8 cellular contexts compared by ENCODE assay signal in the genomic region with DNA sequence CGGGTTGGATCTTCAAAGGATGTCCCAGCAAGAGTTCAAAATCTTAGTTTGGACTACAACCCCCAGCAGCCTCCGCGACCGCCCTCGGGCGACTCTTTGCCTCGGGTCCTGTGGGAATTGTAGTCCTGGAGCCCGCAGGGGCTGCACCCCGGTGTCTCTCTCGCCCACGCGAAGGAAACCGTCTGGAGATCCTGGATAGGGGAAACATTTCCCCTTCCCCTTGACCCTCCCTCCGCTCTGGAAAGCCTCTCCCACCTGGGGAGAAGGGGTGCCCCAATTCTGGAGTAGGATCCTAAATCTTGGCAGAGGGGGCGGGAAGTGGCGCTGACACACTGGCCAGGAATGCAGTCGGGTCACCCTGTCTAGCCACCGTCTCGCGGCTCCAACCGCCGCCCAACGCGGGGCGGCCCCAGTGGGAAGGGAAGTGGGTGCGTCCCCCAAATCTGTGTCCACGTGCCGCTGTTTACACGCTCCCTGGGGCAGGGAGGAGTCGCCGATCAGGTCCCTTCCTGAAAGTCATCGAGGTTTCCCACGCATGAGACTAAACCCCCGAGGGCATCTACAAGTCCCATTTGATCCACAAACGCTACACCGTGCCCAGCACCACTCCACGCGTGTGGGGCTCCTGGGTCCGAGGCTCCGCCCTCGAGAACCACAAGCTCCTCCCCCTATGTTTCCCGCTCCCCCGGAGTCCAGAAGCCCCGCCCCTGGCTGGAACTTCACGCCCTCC. TPM values are rescaled to one million over a fixed set of nuclear protein-coding genes. Genes with fewer than 3 reads are reported as not detected.
DNase-seq lines count a peak whose midpoint lies in the region; ATAC-seq and TF ChIP-seq lines count a peak whose summit lies in the region.

No MANE protein-coding gene starts in this region.

- no peaks in the 10 kb centered on the region for H3K36me3 ChIP-seq in lung (ENCODE audit: control insufficient read depth in 2 of 2, insufficient read depth in 2 of 2, low read length in 2 of 2)

- H3K4me1 ChIP-seq in lung (ENCODE audit: control insufficient read depth in 2 of 2, insufficient read depth in 2 of 2, low read length in 2 of 2): peaks cover 4 to 13% of the 10 kb centered on the region in 2 donors

- H3K4me3 Mint-ChIP-seq in CD14-positive monocyte: peak overlapping the region; percentile 81 to 95
- H3K4me3 Mint-ChIP-seq in activated CD4-positive, alpha-beta memory T cell treated with anti-CD3 and anti-CD28 coated beads, Interleukin-2, amount 10 ng/mL, durations not matched to agents 7 days and 5 days: peak overlapping the region; percentile 84

- peaks cover 50% of the 10 kb centered on the region for H3K4me1 Mint-ChIP-seq in CD14-positive monocyte
- peaks cover 46% of the 10 kb centered on the region for H3K4me1 Mint-ChIP-seq in activated CD4-positive, alpha-beta memory T cell treated with anti-CD3 and anti-CD28 coated beads, Interleukin-2, amount 10 ng/mL, durations not matched to agents 7 days and 5 days

- DNase-seq in CD14-positive monocyte (ENCODE audit: low spot score) (peak; percentile 77), NCI-H774 (lab: John Stamatoyannopoulos, UW) (peak; percentile 74), ecto neural progenitor cell (ENCODE audit: low spot score) (peak; percentile 91), lung (ENCODE audit: low spot score) (peak; percentile 93)
- peak; percentile 88 for DNase-seq in activated CD4-positive, alpha-beta memory T cell treated with anti-CD3 and anti-CD28 coated beads, Interleukin-2, amount 10 ng/mL, durations not matched to agents 7 days and 5 days
- peak; percentile 65 to 82 (median 72) for DNase-seq in stimulated activated CD4-positive, alpha-beta T cell treated with anti-CD3 and anti-CD28 coated beads, TNF-alpha, amount 100 ng/mL, for 24 hours (ENCODE audit: low read depth in 3 of 3)

- TF ChIP-seq CTCF in CD14-positive monocyte (IDR thresholded peaks at IDR 0.05): no peak
- TF ChIP-seq CTCF in lung (IDR thresholded peaks at IDR 0.05; ENCODE audit: control extremely low read depth, extremely low read depth): no peak

- no peaks in the 10 kb centered on the region for H3K27me3 ChIP-seq in lung (ENCODE audit: control insufficient read depth, insufficient read depth)

- H3K4me3 ChIP-seq in lung: peak overlapping the region; percentile 59

- ATAC-seq in GM19328 (IDR thresholded peaks at IDR 0.05; ENCODE audit: unreplicated experiment) (peak; percentile 40), HG03460 (IDR thresholded peaks at IDR 0.05; ENCODE audit: unreplicated experiment) (peak; percentile 43), lung (ENCODE audit: insufficient read depth, low FRiP score) (peak; percentile 73)

- POLR2A ChIA-PET in activated CD4-positive, alpha-beta memory T cell treated with anti-CD3 and anti-CD28 coated beads, Interleukin-2, amount 10 ng/mL, durations not matched to agents 7 days and 5 days (lab: Charles Lee): interaction anchor here (0.6 to 2.4 kb wide), 7 partner anchors 15 to 73 kb away, joined by 3 to 9 read pairs (median 3); a partner anchor contains a TSS

- no peaks in the 10 kb centered on the region for H3K9me3 ChIP-seq in lung (ENCODE audit: control insufficient read depth in 2 of 2, insufficient read depth in 1 of 2, low read length in 1 of 2)

- peaks cover 37 to 42% (median 41%) of the 10 kb centered on the region in 3 donors for H3K27me3 Mint-ChIP-seq in CD14-positive monocyte (ENCODE audit: low read depth in 3 of 3)
- H3K27me3 Mint-ChIP-seq in activated CD4-positive, alpha-beta memory T cell treated with anti-CD3 and anti-CD28 coated beads, Interleukin-2, amount 10 ng/mL, durations not matched to agents 7 days and 5 days: peaks cover 24% of the 10 kb centered on the region

- peak overlapping the region; percentile 91 to 93 for H3K27ac ChIP-seq in lung (ENCODE audit: low read depth in 1 of 2, low read length in 1 of 2)

- H3K9me3 Mint-ChIP-seq in CD14-positive monocyte: peaks cover 0 to 11% (median 6%) of the 10 kb centered on the region in 7 donors
- no peaks in the 10 kb centered on the region for H3K9me3 Mint-ChIP-seq in activated CD4-positive, alpha-beta memory T cell treated with anti-CD3 and anti-CD28 coated beads, Interleukin-2, amount 10 ng/mL, durations not matched to agents 7 days and 5 days

- WGBS in lung, 2 donors: 0% methylated on average over 44 to 45 of the region's 45 CpGs

- H3K27ac Mint-ChIP-seq in CD14-positive monocyte: peak overlapping the region; percentile 88 to 100 (median 98)
- H3K27ac Mint-ChIP-seq in activated CD4-positive, alpha-beta memory T cell treated with anti-CD3 and anti-CD28 coated beads, Interleukin-2, amount 10 ng/mL, durations not matched to agents 7 days and 5 days: peak overlapping the region; percentile 79

- intact Hi-C loops in CD14-positive monocyte (cut with micrococcal nuclease): loop anchor here (1.0 to 10.0 kb wide), 3 partner anchors 33 to 229 kb away; a partner anchor contains a TSS

- H3K36me3 Mint-ChIP-seq in CD14-positive monocyte: peaks cover 5 to 8% of the 10 kb centered on the region in 2 donors
- H3K36me3 Mint-ChIP-seq in activated CD4-positive, alpha-beta memory T cell treated with anti-CD3 and anti-CD28 coated beads, Interleukin-2, amount 10 ng/mL, durations not matched to agents 7 days and 5 days (ENCODE audit: low read depth): peaks cover 2% of the 10 kb centered on the region

- CTCF ChIA-PET in activated CD4-positive, alpha-beta memory T cell treated with anti-CD3 and anti-CD28 coated beads, Interleukin-2, amount 10 ng/mL, durations not matched to agents 7 days and 5 days (lab: Charles Lee): interaction anchor here (1.0 kb wide), 4 partner anchors 64 to 312 kb away, joined by 3 to 7 read pairs (median 5); no protein-coding TSS in a partner anchor

RNA-seq across cellular contexts. Expression of a gene that starts 0.7 kb away (rescaled TPM):
- polyA plus RNA-seq in CD14-positive monocyte: under 1 TPM; 0.18 to 0.45 TPM
- 10 to 100 TPM; 13.0 to 18.9 TPM for total RNA-seq in activated CD4-positive, alpha-beta memory T cell treated with anti-CD3 and anti-CD28 coated beads, Interleukin-2, amount 10 ng/mL, durations not matched to agents 7 days and 5 days
- total RNA-seq in lung: 10 to 100 TPM; 14.0 to 37.3 TPM
- polyA plus RNA-seq in lung: 10 to 100 TPM; 32.0 to 34.0 TPM

RNA-seq across cellular contexts. Expression of a gene that starts 0.8 kb away (rescaled TPM):
- polyA plus RNA-seq in CD14-positive monocyte: 1 to 10 TPM; 1.1 to 1.5 TPM
- 1 to 10 TPM; 3.6 to 3.8 TPM for total RNA-seq in activated CD4-positive, alpha-beta memory T cell treated with anti-CD3 and anti-CD28 coated beads, Interleukin-2, amount 10 ng/mL, durations not matched to agents 7 days and 5 days
- 1 to 10 TPM; 3.6 to 8.3 TPM for total RNA-seq in lung
- polyA plus RNA-seq in lung: 1 to 10 TPM; 5.2 to 6.6 TPM

RNA-seq across cellular contexts. Expression of a gene that starts 18.1 kb away (rescaled TPM):
- 10 to 100 TPM; 62.2 to 74.6 TPM for polyA plus RNA-seq in CD14-positive monocyte
- total RNA-seq in activated CD4-positive, alpha-beta memory T cell treated with anti-CD3 and anti-CD28 coated beads, Interleukin-2, amount 10 ng/mL, durations not matched to agents 7 days and 5 days: 10 to 100 TPM; 59.8 to 60.6 TPM
- total RNA-seq in lung: 10 to 100 TPM; 72.4 to 82.3 TPM
- polyA plus RNA-seq in lung: 10 to 100 TPM; 53.2 to 54.0 TPM

RNA-seq across cellular contexts. Expression of a gene that starts 35.2 kb away (rescaled TPM):
- 1 to 10 TPM; 4.0 to 4.4 TPM for polyA plus RNA-seq in CD14-positive monocyte
- total RNA-seq in activated CD4-positive, alpha-beta memory T cell treated with anti-CD3 and anti-CD28 coated beads, Interleukin-2, amount 10 ng/mL, durations not matched to agents 7 days and 5 days: 10 to 100 TPM; 19.0 to 20.0 TPM
- 10 to 100 TPM; 17.8 to 19.9 TPM for total RNA-seq in lung
- polyA plus RNA-seq in lung: 10 to 100 TPM; 11.9 to 14.9 TPM

Comparison
In these comparisons a context has a peak if more than half of its experiments do, and no peak if none do; other contexts are left out.
1. Peak in every context shown above with its lines: DNase-seq, ATAC-seq, H3K4me3 ChIP-seq and H3K27ac ChIP-seq.